1 cellular context compared by ENCODE assay signal in genomic region chr3:146523536-146523935, GRCh38.
TF ChIP-seq lines count a peak whose summit lies in the region.

No MANE protein-coding gene starts in this region.

TF ChIP-seq in H1, 55 proteins besides CTCF, POLR2A, EP300 and RAD21:
- TF ChIP-seq SP1 (IDR thresholded peaks at IDR 0.05; ENCODE audit: low read depth, low read length) = no peak
- no peak for TF ChIP-seq KDM1A (IDR thresholded peaks at IDR 0.05; ENCODE audit: borderline replicate concordance, low read length)
- no peak for TF ChIP-seq TCF12 (IDR thresholded peaks at IDR 0.05; ENCODE audit: low read depth, low read length)
- no peak for TF ChIP-seq SIRT6 (IDR thresholded peaks at IDR 0.05; ENCODE audit: low read length)
- no peak for TF ChIP-seq CEBPB (IDR thresholded peaks at IDR 0.05; ENCODE audit: low read depth, low read length)
- TF ChIP-seq CTBP2 (IDR thresholded peaks at IDR 0.05; ENCODE audit: borderline replicate concordance, insufficient read depth, insufficient read length, low read length) = no peak
- no peak for TF ChIP-seq EZH2 (IDR thresholded peaks at IDR 0.05; ENCODE audit: low read depth, low read length, severe bottlenecking)
- TF ChIP-seq FOSL1 (IDR thresholded peaks at IDR 0.05; ENCODE audit: insufficient read depth, low read depth, low read length) = no peak
- no peak for TF ChIP-seq MAFK (IDR thresholded peaks at IDR 0.05; ENCODE audit: low read depth, low read length)
- TF ChIP-seq CBX5 (IDR thresholded peaks at IDR 0.05; ENCODE audit: low read depth, low read length) = no peak
- no peak for TF ChIP-seq CHD1 (IDR thresholded peaks at IDR 0.05; ENCODE audit: low read depth, low read length)
- TF ChIP-seq E2F6 (IDR thresholded peaks at IDR 0.05) = no peak
- no peak for TF ChIP-seq EGR1 (IDR thresholded peaks at IDR 0.05; ENCODE audit: borderline replicate concordance, low read depth, low read length)
- TF ChIP-seq CHD7 (IDR thresholded peaks at IDR 0.05; ENCODE audit: insufficient replicate concordance, low read length) = no peak
